In genomic region chr16:1478937-1479336, GRCh38 we compare ENCODE assay signal across 3 cellular contexts.
TF ChIP-seq lines count a peak whose summit lies in the region.

No MANE protein-coding gene starts in this region.

TF ChIP-seq in HEK293, 187 proteins besides CTCF, POLR2A, EP300 and RAD21:
- peak; percentile 77 for TF ChIP-seq ZNF146 (tag by site-specific recombination; IDR thresholded peaks at IDR 0.05)

TF ChIP-seq in SK-N-SH treated with all-trans-retinoic acid at 6 μM for 48 hours, 23 proteins besides CTCF, POLR2A, EP300 and RAD21:
- TF ChIP-seq ZNF8 (CRISPR knock-in tag; IDR thresholded peaks at IDR 0.05) = 0 out of 2 replicates have a peak, but pooled peaks have one; percentile 47

TF ChIP-seq in K562, 482 proteins besides CTCF, POLR2A, EP300 and RAD21:
- TF ChIP-seq ZNF146 (CRISPR knock-in tag; IDR thresholded peaks at IDR 0.05; ENCODE audit: unreplicated experiment) = peak; percentile 84
